Comparison of ENCODE assay signal across 22 cellular contexts in the genomic region with DNA sequence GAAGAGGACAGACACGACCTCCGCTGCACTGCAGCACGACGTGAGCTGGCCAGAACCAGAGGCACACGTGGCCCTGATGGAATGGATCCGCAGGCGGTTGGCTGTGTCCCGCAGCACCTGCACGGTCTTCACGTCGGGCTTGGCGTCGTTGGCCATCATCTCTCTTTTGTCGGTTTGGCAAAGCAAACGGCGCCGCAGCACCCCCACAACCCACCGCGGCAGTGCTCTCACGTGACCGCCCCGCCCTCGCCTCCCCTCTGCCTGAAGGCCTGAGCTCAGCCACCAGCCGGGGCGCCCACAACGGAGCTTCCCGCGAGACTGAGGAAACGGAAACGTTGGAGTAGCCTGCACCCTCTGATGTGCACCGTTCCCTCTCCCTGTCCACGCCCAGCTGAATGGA. TPM values are rescaled to one million over a fixed set of nuclear protein-coding genes. Genes with fewer than 3 reads are reported as not detected.
DNase-seq lines count a peak whose midpoint lies in the region; ATAC-seq, FAIRE-seq and TF ChIP-seq lines count a peak whose summit lies in the region.
"Had no signal": no experiment of that assay in that cellular context is flagged by ENCODE, and none has a peak within 500 bp of the region (broad histone marks: within the 10 kb centered on the region; RNA-seq: fewer than 3 reads in every experiment).

A gene with protein sequence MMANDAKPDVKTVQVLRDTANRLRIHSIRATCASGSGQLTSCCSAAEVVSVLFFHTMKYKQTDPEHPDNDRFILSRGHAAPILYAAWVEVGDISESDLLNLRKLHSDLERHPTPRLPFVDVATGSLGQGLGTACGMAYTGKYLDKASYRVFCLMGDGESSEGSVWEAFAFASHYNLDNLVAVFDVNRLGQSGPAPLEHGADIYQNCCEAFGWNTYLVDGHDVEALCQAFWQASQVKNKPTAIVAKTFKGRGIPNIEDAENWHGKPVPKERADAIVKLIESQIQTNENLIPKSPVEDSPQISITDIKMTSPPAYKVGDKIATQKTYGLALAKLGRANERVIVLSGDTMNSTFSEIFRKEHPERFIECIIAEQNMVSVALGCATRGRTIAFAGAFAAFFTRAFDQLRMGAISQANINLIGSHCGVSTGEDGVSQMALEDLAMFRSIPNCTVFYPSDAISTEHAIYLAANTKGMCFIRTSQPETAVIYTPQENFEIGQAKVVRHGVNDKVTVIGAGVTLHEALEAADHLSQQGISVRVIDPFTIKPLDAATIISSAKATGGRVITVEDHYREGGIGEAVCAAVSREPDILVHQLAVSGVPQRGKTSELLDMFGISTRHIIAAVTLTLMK (minus strand): TSS at position 179 of the 400 bp plus-strand sequence. CDS start 20 bp downstream, at position 159.

- H2AK5ac ChIP-seq in H1 (ENCODE audit: low read depth, low read length), result no peak within 1 kb of the TSS

- H3K23me2 ChIP-seq in H1 (ENCODE audit: low read depth, low read length), result no peaks in the 10 kb centered on the region

- H2BK12ac ChIP-seq in H1 (ENCODE audit: low read depth, low read length), result no peak within 1 kb of the TSS

- H3K4me2 ChIP-seq in SK-N-SH (no peak within 1 kb of the TSS), H1 (ENCODE audit: insufficient read depth in 1 of 2, low read depth in 2 of 2, low read length in 2 of 2) (no peak within 1 kb of the TSS)

- no peaks in the 10 kb centered on the region for H3F3A ChIP-seq in SK-N-SH (replicated peaks; ENCODE audit: insufficient read depth)

- intact Hi-C loops in spleen (cut with DNase I; ENCODE audit: low total_unique reads), result no loop called here

- H3K27me3 ChIP-seq in SK-N-SH (ENCODE audit: insufficient read depth) (peaks cover 20% of the 10 kb centered on the region; the same call in 1 of the 2 replicates), H1 (replicated peaks in 1 of 4; ENCODE audit: control insufficient read depth in 3 of 4, extremely low read depth in 1 of 4, insufficient read depth in 3 of 4, low read length in 3 of 4) (no peaks in the 10 kb centered on the region), spleen (replicated peaks in 1 of 7) (no peaks in the 10 kb centered on the region)

- TF ChIP-seq EP300 in SK-N-SH (IDR thresholded peaks at IDR 0.05; ENCODE audit: borderline replicate concordance in 1 of 2, low read depth in 1 of 2, low read length in 1 of 2), result no peak
- TF ChIP-seq EP300 in H1 (IDR thresholded peaks at IDR 0.05; ENCODE audit: borderline replicate concordance in 1 of 2, low read depth in 2 of 2, low read length in 2 of 2), result no peak

- no peak within 1 kb of the TSS for H4K8ac ChIP-seq in H1 (ENCODE audit: extremely low read depth, insufficient read depth, low read length)

- H2BK15ac ChIP-seq in H1 (ENCODE audit: low read length), result no peak within 1 kb of the TSS; the same call in 1 of the 2 replicates

- H3K79me2 ChIP-seq in SK-N-SH (ENCODE audit: insufficient read depth), result no peaks in the 10 kb centered on the region
- no peaks in the 10 kb centered on the region; a peak in 1 of 4 replicates for H3K79me2 ChIP-seq in H1 (ENCODE audit: control insufficient read depth in 1 of 2, insufficient read depth in 2 of 2, low read length in 2 of 2)

- no peaks in the 10 kb centered on the region for H3K9me3 ChIP-seq in SK-N-SH
- no peaks in the 10 kb centered on the region for H3K9me3 ChIP-seq in H1 (ENCODE audit: insufficient read depth in 2 of 2, low read depth in 1 of 2, low read length in 1 of 2)
- no peaks in the 10 kb centered on the region for H3K9me3 ChIP-seq in spleen

- POLR2A ChIA-PET in SK-N-SH (lab: Yijun Ruan, JAX), result no interaction called here
- POLR2A ChIA-PET in H1 (lab: Charles Lee; ENCODE audit: partially characterized antibody), result interaction anchor here (1.4 kb wide), 1 partner anchor 21 kb away, joined by 5 read pairs; a partner anchor contains a TSS

- H3K27ac ChIP-seq in SK-N-SH (ENCODE audit: low read depth in 2 of 2, low read length in 1 of 2) (no peak within 1 kb of the TSS), H1 (ENCODE audit: low read depth, low read length) (no peak within 1 kb of the TSS), spleen (peak within 1 kb of the TSS in 1 of 8 donors; percentile 39)
- H3K27ac ChIP-seq: 22Rv1, GM23248 had no signal

- no peaks in the 10 kb centered on the region for H4K20me1 ChIP-seq in SK-N-SH (ENCODE audit: insufficient read depth)
- no peaks in the 10 kb centered on the region for H4K20me1 ChIP-seq in H1 (replicated peaks in 1 of 2; ENCODE audit: control insufficient read depth in 1 of 2, insufficient read depth in 2 of 2, low read length in 2 of 2)

- no peaks in the 10 kb centered on the region for H3K9me2 ChIP-seq in SK-N-SH

- H4K5ac ChIP-seq in H1 (ENCODE audit: insufficient read length, low read depth, low read length), result no peak within 1 kb of the TSS

- TF ChIP-seq RAD21 in SK-N-SH (IDR thresholded peaks at IDR 0.05; ENCODE audit: low read length) (no peak), H1 (IDR thresholded peaks at IDR 0.05 in 1 of 2, conservative IDR thresholded peaks at IDR 0.05 in 1 of 2; ENCODE audit: low read depth in 2 of 2, low read length in 2 of 2) (no peak)

- 24% methylated on average over 18 of the region's 32 CpGs for WGBS in SK-N-SH (ENCODE audit: low lambda C conversion rate)
- 94% methylated on average over 31 of the region's 32 CpGs; no CpG with 5 or more reads in 1 of the 2 experiments for WGBS in H1 (ENCODE audit: extremely low coverage in 1 of 2, insufficient coverage in 1 of 2, insufficient read length in 1 of 2, insufficient replicate concordance in 2 of 2, low coverage in 1 of 2, low lambda C conversion rate in 2 of 2, missing lambda C conversion rate in 1 of 2), 2 experiments
- 91 to 94% (median 94%) methylated on average over 31 to 32 of the region's 32 CpGs for WGBS in spleen, 5 donors

- no peak within 1 kb of the TSS; the same call in 1 of the 2 replicates for H2BK5ac ChIP-seq in H1 (ENCODE audit: low read depth, low read length)

- H3K9ac ChIP-seq in SK-N-SH, result no peak within 1 kb of the TSS
- no peak within 1 kb of the TSS for H3K9ac ChIP-seq in H1 (replicated peaks in 1 of 4; ENCODE audit: extremely low read depth in 1 of 4, low read depth in 3 of 4, low read length in 3 of 4)
- H3K9ac ChIP-seq: GM23248 had no signal

- no peak within 1 kb of the TSS for H2BK20ac ChIP-seq in H1 (ENCODE audit: low read length)

- H3K4me3 ChIP-seq in SK-N-SH (ENCODE audit: low read depth in 2 of 2, low read length in 1 of 2) (no peak within 1 kb of the TSS), H1 (ENCODE audit: extremely low read depth in 1 of 4, insufficient read depth in 2 of 4, low read depth in 3 of 4, low read length in 4 of 4) (no peak within 1 kb of the TSS), spleen (no peak within 1 kb of the TSS)
- H3K4me3 ChIP-seq: GM23248 had no signal

- DNase-seq in SK-N-SH, result peak; percentile 9
- peak; percentile 27 for DNase-seq in NCI-H2227 treated with DMSO at 0.1 percent for 48 hours (lab: John Stamatoyannopoulos, UW)
- no peak for DNase-seq in H1 (ENCODE audit: low read depth in 1 of 2, low spot score in 2 of 2)
- peak; percentile 72 for DNase-seq in spleen
- no peak for DNase-seq in kidney tubule cell (ENCODE audit: low spot score)
- DNase-seq in SKM-1 (lab: John Stamatoyannopoulos, UW; ENCODE audit: unreplicated experiment), result no peak
- DNase-seq: CD8-positive, alpha-beta T cell; COR-L47; DMS153; DMS79 treated with DMSO at 0.1 percent for 48 hours; EL; GM23248; H9 had no signal

- no peak for FAIRE-seq in H1 (lab: Jason Lieb, UNC)
- FAIRE-seq: D721Med, G401.6 had no signal

- no peak within 1 kb of the TSS for H3K56ac ChIP-seq in H1 (replicated peaks; ENCODE audit: insufficient read length, low read depth, low read length)

- no peak within 1 kb of the TSS for H3K4ac ChIP-seq in H1 (replicated peaks; ENCODE audit: insufficient read length, low read depth, low read length)

- CTCF ChIA-PET in SK-N-SH (lab: Yijun Ruan, JAX), result interaction anchor here (1.1 kb wide), 1 partner anchor 328 kb away, joined by 3 read pairs; no protein-coding TSS in a partner anchor
- CTCF ChIA-PET in H1 (lab: Charles Lee; ENCODE audit: partially characterized antibody), result interaction anchor here (1.3 to 1.4 kb wide), 2 partner anchors 74 to 117 kb away, joined by 3 read pairs; no protein-coding TSS in a partner anchor

- H2BK120ac ChIP-seq in H1 (replicated peaks; ENCODE audit: low read depth, low read length), result no peak within 1 kb of the TSS

- H2AFZ ChIP-seq in SK-N-SH (ENCODE audit: low read depth) (no peak within 1 kb of the TSS), H1 (ENCODE audit: low read length) (peak within 1 kb of the TSS; percentile 85; the same call in 1 of the 2 replicates)
- H2AFZ ChIP-seq: GM23248 had no signal

- TF ChIP-seq CTCF in SK-N-SH (IDR thresholded peaks at IDR 0.05), result no peak
- TF ChIP-seq CTCF in H1 (IDR thresholded peaks at IDR 0.05; ENCODE audit: control extremely low read depth in 1 of 3, insufficient read depth in 1 of 3, low read depth in 1 of 3, low read length in 3 of 3), result no peak
- TF ChIP-seq CTCF in spleen (IDR thresholded peaks at IDR 0.05 in 8 of 11, conservative IDR thresholded peaks at IDR 0.05 in 3 of 11), result no peak

- no peaks in the 10 kb centered on the region for H3K79me1 ChIP-seq in H1 (ENCODE audit: low read depth, low read length)

- H3K23ac ChIP-seq in H1 (ENCODE audit: insufficient read length), result no peak within 1 kb of the TSS

- no peak within 1 kb of the TSS for H4K91ac ChIP-seq in H1 (replicated peaks; ENCODE audit: insufficient read length, low read length)

- H3K36me3 ChIP-seq in SK-N-SH (replicated peaks in 1 of 2; ENCODE audit: control insufficient read depth in 1 of 2, insufficient read depth in 2 of 2, low read length in 1 of 2) (no peaks in the 10 kb centered on the region), H1 (ENCODE audit: control insufficient read depth in 2 of 4, insufficient read depth in 4 of 4, low read length in 3 of 4) (no peaks in the 10 kb centered on the region), spleen (no peaks in the 10 kb centered on the region)

- no peak within 1 kb of the TSS for H3K18ac ChIP-seq in H1 (ENCODE audit: extremely low read depth, low read length)

- TF ChIP-seq POLR2A in H1 (IDR thresholded peaks at IDR 0.05; ENCODE audit: control extremely low read depth in 1 of 2, low read depth in 2 of 2, low read length in 2 of 2) (no peak), spleen (IDR thresholded peaks at IDR 0.05) (no peak)

- H3K4me1 ChIP-seq in SK-N-SH (ENCODE audit: control insufficient read depth in 1 of 2, insufficient read depth in 2 of 2, low read depth in 1 of 2, low read length in 1 of 2), result no peaks in the 10 kb centered on the region
- H3K4me1 ChIP-seq in H1 (replicated peaks in 1 of 4; ENCODE audit: control insufficient read depth in 3 of 4, insufficient read depth in 4 of 4, low read length in 3 of 4), result no peaks in the 10 kb centered on the region
- H3K4me1 ChIP-seq in spleen, result no peaks in the 10 kb centered on the region

- ATAC-seq in SK-N-SH treated with all-trans-retinoic acid at 6 μM for 48 hours (no peak), GM18498 (IDR thresholded peaks at IDR 0.05; ENCODE audit: unreplicated experiment) (no peak)
- ATAC-seq: CD8-positive, alpha-beta T cell had no signal

- H3K14ac ChIP-seq in H1 (ENCODE audit: insufficient read length), result no peak within 1 kb of the TSS

RNA-seq across cellular contexts. Expression of the gene that starts here (rescaled TPM):
- not detected in 2 replicates for polyA plus RNA-seq in SK-N-SH (2012; rRNA removed)
- polyA plus RNA-seq in SK-N-SH (2012; cell fraction: cytosol; rRNA removed), result not detected in 2 replicates
- 0.01 TPM in 1 of 2 replicates, not detected in the other for polyA plus RNA-seq in SK-N-SH (2012; cell fraction: nucleus; rRNA removed)
- total RNA-seq in H1 (2021; fragmentation: NEBNext Ultra II Directional; extraction: Animal tissue kit (Norgen Biotek cat#: 25700)), result not detected in 2 replicates
- not detected in 2 replicates for polyA plus RNA-seq in H1 (2011; rRNA removed)
- not detected for polyA plus RNA-seq in H1 (2011; cell fraction: cytosol; rRNA removed)
- not detected for polyA plus RNA-seq in H1 (2011; cell fraction: nucleus; rRNA removed)
- not detected in 4 replicates for polyA plus RNA-seq in H1 (2012, experiment 1 of 2)
- not detected for polyA plus RNA-seq in H1 (2012, experiment 2 of 2)
- not detected for polyA plus RNA-seq in H1 (2013, experiment 1 of 2)
- not detected for polyA plus RNA-seq in H1 (2013, experiment 2 of 2)
- polyA minus RNA-seq in H1 (2011; rRNA and poly(A)+ RNA removed), result not detected in 2 replicates
- polyA minus RNA-seq in H1 (2011; cell fraction: cytosol; rRNA and poly(A)+ RNA removed), result not detected
- not detected for polyA minus RNA-seq in H1 (2011; cell fraction: nucleus; rRNA and poly(A)+ RNA removed)
- total RNA-seq in spleen, result under 1 TPM in 6 of 7 donors, not detected in 1; 0.13 to 0.60 (median 0.38) TPM
- polyA plus RNA-seq in spleen, result under 1 TPM in 2 of 3 donors, not detected in 1; 0.06 to 0.15 TPM
- total RNA-seq: A673; CD8-positive, alpha-beta T cell; GM23248; H9; HT-29 had no signal
- polyA plus RNA-seq: BJ, CD14-positive monocyte, GM23248 had no signal

Comparison
In these comparisons a context has a peak if more than half of its experiments do, and no peak if none do; other contexts are left out.
1. Peak in DNase-seq in SK-N-SH; RNA of the gene not detected or under 1 TPM.
2. Peak in DNase-seq in spleen; RNA of the gene not detected or under 1 TPM.